8 cellular contexts compared by ENCODE assay signal in the genomic region with DNA sequence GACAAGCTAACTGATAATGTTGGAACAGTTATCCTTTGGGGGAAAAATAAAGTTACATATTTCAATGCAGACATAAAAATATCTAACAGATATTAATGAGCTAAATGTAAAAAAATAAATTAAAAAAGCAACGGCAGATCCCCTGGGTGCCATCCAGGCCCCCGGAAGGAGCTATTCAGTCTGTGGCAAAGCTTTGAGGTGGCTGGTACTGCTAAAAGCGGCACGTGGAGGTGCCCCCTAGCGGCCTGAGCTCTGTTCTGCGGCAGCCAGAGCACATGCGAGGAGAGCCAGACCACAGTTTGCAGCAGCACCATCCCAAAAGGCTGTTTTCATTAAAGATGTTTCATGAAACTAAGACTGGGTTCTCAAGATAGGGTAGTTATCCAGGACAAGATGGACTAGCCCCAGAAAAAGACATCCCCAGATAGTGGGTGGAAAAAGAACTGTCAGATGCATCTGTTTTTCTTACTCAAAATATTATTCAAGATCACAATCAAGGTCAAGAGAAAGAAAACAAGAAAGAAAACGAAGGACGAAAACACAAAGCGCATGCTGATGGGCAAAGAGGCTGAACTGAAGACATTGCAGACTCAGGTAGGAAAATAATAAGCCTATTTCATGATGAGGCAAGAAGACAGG. TPM values are rescaled to one million over a fixed set of nuclear protein-coding genes. Genes with fewer than 3 reads are reported as not detected.
A peak's percentile ranks its signal among the peaks of the same experiment; 100 is the strongest.
DNase-seq lines count a peak whose midpoint lies in the region; ATAC-seq and TF ChIP-seq lines count a peak whose summit lies in the region.

No MANE protein-coding gene starts in this region.

- H3K9ac ChIP-seq in DND-41 (ENCODE audit: low read depth, low read length), result no peak overlapping the region

- no peaks in the 10 kb centered on the region for H3K27me3 Mint-ChIP-seq in activated naive CD8-positive, alpha-beta T cell

- DNase-seq in DND-41, result peak; percentile 86
- DNase-seq in GOT3 (lab: John Stamatoyannopoulos, UW), result peak; percentile 14
- peak; percentile 21 for DNase-seq in NCI-H1048 (lab: John Stamatoyannopoulos, UW)
- DNase-seq in SW 1271 (lab: John Stamatoyannopoulos, UW), result peak; percentile 48 to 82
- DNase-seq in cardiac muscle cell (ENCODE audit: low read depth in 1 of 2, low spot score in 1 of 2), result peak; percentile 81 to 86
- peak; percentile 58 for DNase-seq in putamen (ENCODE audit: low spot score)

- peaks cover 4% of the 10 kb centered on the region for H3K36me3 Mint-ChIP-seq in activated naive CD8-positive, alpha-beta T cell

- H3K79me2 ChIP-seq in DND-41 (ENCODE audit: insufficient read depth, low read length), result no peaks in the 10 kb centered on the region

- H3K36me3 ChIP-seq in DND-41 (ENCODE audit: insufficient read depth, low read length), result peaks cover 43% of the 10 kb centered on the region
- H3K36me3 ChIP-seq in cardiac muscle cell, result peaks cover 21% of the 10 kb centered on the region

- H3K4me2 ChIP-seq in DND-41 (ENCODE audit: insufficient read depth, low read length), result peak overlapping the region; percentile 39; the same call in 1 of the 2 replicates

- H3K9me3 Mint-ChIP-seq in activated naive CD8-positive, alpha-beta T cell (ENCODE audit: low read depth), result no peaks in the 10 kb centered on the region

- H3K27ac ChIP-seq in DND-41 (ENCODE audit: low read length), result no peak overlapping the region
- no peak overlapping the region for H3K27ac ChIP-seq in cardiac muscle cell

- H3K27ac Mint-ChIP-seq in activated naive CD8-positive, alpha-beta T cell, result peak overlapping the region; percentile 72

- H4K20me1 ChIP-seq in DND-41 (ENCODE audit: insufficient read depth, low read length), result no peaks in the 10 kb centered on the region

- no peaks in the 10 kb centered on the region for H3K27me3 ChIP-seq in DND-41 (ENCODE audit: insufficient read depth, low read length, poor library complexity)
- H3K27me3 ChIP-seq in cardiac muscle cell, result no peaks in the 10 kb centered on the region

- peak; percentile 95 for TF ChIP-seq CTCF in DND-41 (IDR thresholded peaks at IDR 0.05; ENCODE audit: borderline replicate concordance, extremely low read depth, low read length, poor library complexity, severe bottlenecking)
- TF ChIP-seq CTCF in cardiac muscle cell (IDR thresholded peaks at IDR 0.05; ENCODE audit: low read depth, low read length), result peak; percentile 97

- ATAC-seq in DND-41 (ENCODE audit: insufficient read depth, low read depth) (peak; percentile 100), GM21390 (IDR thresholded peaks at IDR 0.05; ENCODE audit: unreplicated experiment) (no peak)

- H3K4me3 ChIP-seq in DND-41 (ENCODE audit: low read depth in 1 of 2, low read length in 2 of 2) (no peak overlapping the region), cardiac muscle cell (no peak overlapping the region)

- H3K9me3 ChIP-seq in DND-41 (ENCODE audit: insufficient read depth, low read length, severe bottlenecking) (no peaks in the 10 kb centered on the region), cardiac muscle cell (ENCODE audit: low read depth) (no peaks in the 10 kb centered on the region)

- peaks cover 7% of the 10 kb centered on the region for H3K4me1 Mint-ChIP-seq in activated naive CD8-positive, alpha-beta T cell (ENCODE audit: low read depth)

- no peak overlapping the region for H3K4me3 Mint-ChIP-seq in activated naive CD8-positive, alpha-beta T cell

- H2AFZ ChIP-seq in DND-41 (ENCODE audit: low read depth, low read length), result peak overlapping the region; percentile 45

- peaks cover 10% of the 10 kb centered on the region; the same call in 1 of the 2 replicates for H3K4me1 ChIP-seq in DND-41 (ENCODE audit: insufficient read depth, low read length)
- no peaks in the 10 kb centered on the region for H3K4me1 ChIP-seq in cardiac muscle cell (ENCODE audit: low read depth)

RNA-seq across cellular contexts. Expression of a gene that starts 18.7 kb away (rescaled TPM):
- 37.9 and 50.2 TPM in 2 replicates for total RNA-seq in cardiac muscle cell
- 31.0 and 34.6 TPM in 2 replicates for polyA plus RNA-seq in cardiac muscle cell

RNA-seq across cellular contexts. Expression of a gene that starts 37.7 kb away (rescaled TPM):
- total RNA-seq in cardiac muscle cell, result 19.4 and 26.6 TPM in 2 replicates
- polyA plus RNA-seq in cardiac muscle cell, result 10.5 and 12.9 TPM in 2 replicates

Comparison
In these comparisons a context has a peak if more than half of its experiments do, and no peak if none do; other contexts are left out.
1. DNase-seq: peak in every context shown above with its lines; median percentile 86 in DND-41; 84 in cardiac muscle cell; 65 in SW 1271; 58 in putamen; 21 in NCI-H1048; 14 in GOT3.